27 cellular contexts compared by ENCODE assay signal in the genomic region with DNA sequence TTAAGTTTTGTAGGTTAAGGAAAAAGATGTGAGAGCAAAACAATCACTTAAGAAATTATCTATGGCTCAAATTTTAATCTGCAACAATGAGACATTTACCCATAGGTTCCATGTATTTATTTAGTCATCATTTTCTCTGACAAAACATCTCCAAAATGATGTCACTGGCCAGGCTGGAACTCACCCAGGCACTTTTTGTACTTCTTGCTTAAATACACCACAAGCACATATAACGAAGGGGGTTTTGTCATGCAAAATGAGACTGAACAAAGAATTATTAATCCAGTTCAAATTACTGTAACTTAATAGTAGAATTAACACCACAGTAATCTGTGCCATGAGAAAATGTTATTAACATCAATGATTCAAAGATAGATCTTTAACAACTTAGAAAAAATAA.
"Had no signal": no experiment of that assay in that cellular context is flagged by ENCODE, and none has a peak within 500 bp of the region (broad histone marks: within the 10 kb centered on the region; RNA-seq: fewer than 3 reads in every experiment).

No MANE protein-coding gene starts in this region.

- DNase-seq: activated B cell treated with CpG ODN at 0.5 μM for 24 hours; activated CD4-positive, alpha-beta memory T cell treated with anti-CD3 and anti-CD28 coated beads for 36 hours; activated CD4-positive, alpha-beta T cell treated with anti-CD3 and anti-CD28 coated beads for 48 hours; activated CD8-positive, alpha-beta memory T cell treated with anti-CD3 and anti-CD28 coated beads, Interleukin-2, amount 10 ng/mL, durations not matched to agents 7 days and 5 days; activated CD8-positive, alpha-beta memory T cell treated with anti-CD3 and anti-CD28 coated beads, Interleukin-2, amount 50 U/mL, for 4 hours; activated CD8-positive, alpha-beta T cell treated with anti-CD3 and anti-CD28 coated beads, Interleukin-2, amount 10 ng/mL, durations not matched to agents 7 days and 5 days; activated effector memory CD4-positive, alpha-beta T cell treated with anti-CD3 and anti-CD28 coated beads, Interleukin-2, amount 50 U/mL, for 16 hours; activated naive CD4-positive, alpha-beta T cell treated with anti-CD3 and anti-CD28 coated beads for 36 hours; activated naive CD8-positive, alpha-beta T cell treated with anti-CD3 and anti-CD28 coated beads for 36 hours; activated naive CD8-positive, alpha-beta T cell treated with anti-CD3 and anti-CD28 coated beads, Interleukin-2, amount 50 U/mL, for 24 hours; activated T-cell treated with anti-CD3 and anti-CD28 coated beads, Interleukin-2, amount 50 U/mL, for 1 hour; activated T-cell treated with anti-CD3 and anti-CD28 coated beads, Interleukin-2, amount 50 U/mL, for 48 hours; adrenal gland; amygdala; aorta; body of pancreas; dorsolateral prefrontal cortex; effector memory CD4-positive, alpha-beta T cell; endodermal cell; erythroblast; foreskin melanocyte; head of caudate nucleus; T-helper 1 cell; T-helper 17 cell; T1000; WERI-Rb-1 had no signal

- ATAC-seq: activated CD4-positive, CD25-positive, alpha-beta regulatory T cell treated with anti-CD3 and anti-CD28 coated beads, Interleukin-2, amount 50 U/mL, for 24 hours; activated CD8-positive, alpha-beta memory T cell treated with anti-CD3 and anti-CD28 coated beads, Interleukin-2, amount 10 ng/mL, durations not matched to agents 7 days and 5 days; activated CD8-positive, alpha-beta T cell treated with anti-CD3 and anti-CD28 coated beads, Interleukin-2, amount 10 ng/mL, durations not matched to agents 7 days and 5 days; activated naive CD8-positive, alpha-beta T cell treated with anti-CD3 and anti-CD28 coated beads, Interleukin-2, amount 50 U/mL, for 24 hours; body of pancreas; T-helper 17 cell had no signal
